Comparison of ENCODE assay signal across 9 cellular contexts in genomic region chr2:62410926-62411456, GRCh38.
DNase-seq lines count a peak whose midpoint lies in the region; ATAC-seq and TF ChIP-seq lines count a peak whose summit lies in the region.
"Had no signal": no experiment of that assay in that cellular context is flagged by ENCODE, and none has a peak within 500 bp of the region (broad histone marks: within the 10 kb centered on the region; RNA-seq: fewer than 3 reads in every experiment).

No MANE protein-coding gene starts in this region.

- H3K4me2 ChIP-seq in Loucy (ENCODE audit: low read depth, low read length, poor library complexity, severe bottlenecking) (no peak overlapping the region), SK-N-SH (no peak overlapping the region)

- CTCF ChIA-PET in SK-N-SH (lab: Yijun Ruan, JAX), result interaction anchor here (0.6 to 9.8 kb wide), 36 partner anchors 9 to 512 kb away, joined by 3 to 143 read pairs (median 4); no protein-coding TSS in a partner anchor

- ATAC-seq in HG03039 (IDR thresholded peaks at IDR 0.05; ENCODE audit: unreplicated experiment), result no peak

- H3F3A ChIP-seq in Loucy (ENCODE audit: low read depth) (no peaks in the 10 kb centered on the region), SK-N-SH (replicated peaks; ENCODE audit: insufficient read depth) (no peaks in the 10 kb centered on the region)

- TF ChIP-seq POLR2A in testis (IDR thresholded peaks at IDR 0.05), result no peak

- peak; percentile 4 for DNase-seq in choroid plexus epithelial cell (ENCODE audit: low read depth)
- no peak for DNase-seq in testis
- DNase-seq in SK-N-SH, result no peak
- DNase-seq in OCI-M1 (lab: John Stamatoyannopoulos, UW), result no peak
- no peak for DNase-seq in activated effector memory CD4-positive, alpha-beta T cell treated with Interleukin-2 at 50 U/mL for 16 hours
- DNase-seq: activated naive CD4-positive, alpha-beta T cell treated with anti-CD3 and anti-CD28 coated beads for 36 hours had no signal

- no peaks in the 10 kb centered on the region for H3K9me2 ChIP-seq in Loucy (replicated peaks; ENCODE audit: low read depth, low read length)
- no peaks in the 10 kb centered on the region for H3K9me2 ChIP-seq in SK-N-SH

- H3K4me1 ChIP-seq in Loucy (ENCODE audit: insufficient read depth, low read length, poor library complexity, severe bottlenecking) (peaks cover 19% of the 10 kb centered on the region), mesodermal cell (ENCODE audit: control insufficient read depth, insufficient read depth, low read length, poor library complexity, severe bottlenecking) (peaks cover 22% of the 10 kb centered on the region), testis (peaks cover 22% of the 10 kb centered on the region), SK-N-SH (ENCODE audit: control insufficient read depth in 1 of 2, insufficient read depth in 2 of 2, low read depth in 1 of 2, low read length in 1 of 2) (peaks cover 0 to 10% of the 10 kb centered on the region in 2 experiments; a peak in 1 of 4 replicates)

- no peak for TF ChIP-seq EP300 in SK-N-SH (IDR thresholded peaks at IDR 0.05; ENCODE audit: borderline replicate concordance in 1 of 2, low read depth in 1 of 2, low read length in 1 of 2)

- intact Hi-C loops in testis (cut with DNase I; ENCODE audit: low total_unique reads), result loop anchor here (5.0 to 10.0 kb wide), 2 partner anchors 416 to 489 kb away; no protein-coding TSS in a partner anchor

- no peak for TF ChIP-seq CTCF in Loucy (conservative IDR thresholded peaks at IDR 0.05; ENCODE audit: low read length)
- TF ChIP-seq CTCF in choroid plexus epithelial cell (conservative IDR thresholded peaks at IDR 0.05; ENCODE audit: low read depth, low read length), result no peak
- no peak for TF ChIP-seq CTCF in testis (IDR thresholded peaks at IDR 0.05)
- no peak for TF ChIP-seq CTCF in SK-N-SH (IDR thresholded peaks at IDR 0.05)

- H3K27ac ChIP-seq in mesodermal cell (ENCODE audit: low read depth, low read length, severe bottlenecking), result peak overlapping the region; percentile 88
- H3K27ac ChIP-seq in testis, result peak overlapping the region; percentile 87 to 91
- no peak overlapping the region for H3K27ac ChIP-seq in SK-N-SH (ENCODE audit: low read depth in 2 of 2, low read length in 1 of 2)

- POLR2A ChIA-PET in SK-N-SH (lab: Yijun Ruan, JAX), result no interaction called here

- H3K79me2 ChIP-seq in Loucy (ENCODE audit: insufficient read depth, low read length) (peaks cover 45% of the 10 kb centered on the region; the same call in 1 of the 2 replicates), SK-N-SH (ENCODE audit: insufficient read depth) (no peaks in the 10 kb centered on the region)

- H3K9ac ChIP-seq in Loucy (ENCODE audit: low read depth, low read length, poor library complexity, severe bottlenecking) (peak overlapping the region; percentile 48), SK-N-SH (no peak overlapping the region)

- H3K27me3 ChIP-seq in Loucy (ENCODE audit: insufficient read depth, low read length, poor library complexity, severe bottlenecking), result no peaks in the 10 kb centered on the region
- H3K27me3 ChIP-seq in testis, result no peaks in the 10 kb centered on the region
- H3K27me3 ChIP-seq in SK-N-SH (ENCODE audit: insufficient read depth), result no peaks in the 10 kb centered on the region

- no peak overlapping the region for H3K4me3 ChIP-seq in Loucy (ENCODE audit: low read length, poor library complexity, severe bottlenecking)
- H3K4me3 ChIP-seq in choroid plexus epithelial cell (ENCODE audit: low read depth, low read length), result no peak overlapping the region
- no peak overlapping the region for H3K4me3 ChIP-seq in mesodermal cell (ENCODE audit: extremely low read depth, insufficient read depth, low read length, poor library complexity, severe bottlenecking)
- H3K4me3 ChIP-seq in testis, result no peak overlapping the region
- H3K4me3 ChIP-seq in SK-N-SH (ENCODE audit: low read depth in 2 of 2, low read length in 1 of 2), result no peak overlapping the region

- no peak overlapping the region for H2AFZ ChIP-seq in Loucy (ENCODE audit: low read length)
- no peak overlapping the region for H2AFZ ChIP-seq in SK-N-SH (ENCODE audit: low read depth)

- H3K36me3 ChIP-seq in Loucy (ENCODE audit: insufficient read depth, low read length), result no peaks in the 10 kb centered on the region
- H3K36me3 ChIP-seq in mesodermal cell (ENCODE audit: control insufficient read depth, insufficient read depth, low read length), result no peaks in the 10 kb centered on the region
- H3K36me3 ChIP-seq in testis (ENCODE audit: low read depth, missing control alignments), result no peaks in the 10 kb centered on the region
- no peaks in the 10 kb centered on the region for H3K36me3 ChIP-seq in SK-N-SH (replicated peaks in 1 of 2; ENCODE audit: control insufficient read depth in 1 of 2, insufficient read depth in 2 of 2, low read length in 1 of 2)

- no peak for TF ChIP-seq RAD21 in SK-N-SH (IDR thresholded peaks at IDR 0.05; ENCODE audit: low read length)

- H4K20me1 ChIP-seq in Loucy (ENCODE audit: insufficient read depth, low read length, poor library complexity, severe bottlenecking) (no peaks in the 10 kb centered on the region), SK-N-SH (ENCODE audit: insufficient read depth) (no peaks in the 10 kb centered on the region)

- H3K9me3 ChIP-seq in Loucy (ENCODE audit: insufficient read depth, low read depth, low read length), result no peaks in the 10 kb centered on the region
- no peaks in the 10 kb centered on the region for H3K9me3 ChIP-seq in mesodermal cell (ENCODE audit: control insufficient read depth, low read length)
- H3K9me3 ChIP-seq in testis, result no peaks in the 10 kb centered on the region
- no peaks in the 10 kb centered on the region for H3K9me3 ChIP-seq in SK-N-SH

- 60 to 63% methylated on average over 1 to 2 of the region's 2 CpGs for WGBS in mesodermal cell (ENCODE audit: insufficient coverage in 2 of 2), 2 experiments
- WGBS in testis, 2 donors, result 0 to 32% methylated on average over 1 to 2 of the region's 2 CpGs
- 85% methylated on average over 2 of the region's 2 CpGs for WGBS in SK-N-SH (ENCODE audit: low lambda C conversion rate)

TF ChIP-seq in SK-N-SH, 30 proteins besides CTCF, POLR2A, EP300 and RAD21:
- no peak for TF ChIP-seq SIN3A (IDR thresholded peaks at IDR 0.05; ENCODE audit: borderline replicate concordance, low read depth, low read length)
- TF ChIP-seq, protein P1, sequence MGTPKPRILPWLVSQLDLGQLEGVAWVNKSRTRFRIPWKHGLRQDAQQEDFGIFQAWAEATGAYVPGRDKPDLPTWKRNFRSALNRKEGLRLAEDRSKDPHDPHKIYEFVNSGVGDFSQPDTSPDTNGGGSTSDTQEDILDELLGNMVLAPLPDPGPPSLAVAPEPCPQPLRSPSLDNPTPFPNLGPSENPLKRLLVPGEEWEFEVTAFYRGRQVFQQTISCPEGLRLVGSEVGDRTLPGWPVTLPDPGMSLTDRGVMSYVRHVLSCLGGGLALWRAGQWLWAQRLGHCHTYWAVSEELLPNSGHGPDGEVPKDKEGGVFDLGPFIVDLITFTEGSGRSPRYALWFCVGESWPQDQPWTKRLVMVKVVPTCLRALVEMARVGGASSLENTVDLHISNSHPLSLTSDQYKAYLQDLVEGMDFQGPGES (IDR thresholded peaks at IDR 0.05; ENCODE audit: low read depth, low read length), result no peak
- no peak for TF ChIP-seq TCF12 (IDR thresholded peaks at IDR 0.05)
- TF ChIP-seq, protein P2, sequence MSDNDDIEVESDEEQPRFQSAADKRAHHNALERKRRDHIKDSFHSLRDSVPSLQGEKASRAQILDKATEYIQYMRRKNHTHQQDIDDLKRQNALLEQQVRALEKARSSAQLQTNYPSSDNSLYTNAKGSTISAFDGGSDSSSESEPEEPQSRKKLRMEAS (IDR thresholded peaks at IDR 0.05; ENCODE audit: low read depth), result no peak
- no peak for TF ChIP-seq RXRA (IDR thresholded peaks at IDR 0.05; ENCODE audit: borderline replicate concordance, low read depth)
- no peak for TF ChIP-seq SMC3 (IDR thresholded peaks at IDR 0.05; ENCODE audit: low read depth, low read length)
- no peak for TF ChIP-seq JUND (IDR thresholded peaks at IDR 0.05)
- no peak for TF ChIP-seq TEAD4 (IDR thresholded peaks at IDR 0.05; ENCODE audit: borderline replicate concordance, insufficient read depth)
- TF ChIP-seq NRF1 (IDR thresholded peaks at IDR 0.05; ENCODE audit: low read depth, low read length), result no peak
- TF ChIP-seq USF2 (IDR thresholded peaks at IDR 0.05; ENCODE audit: borderline replicate concordance, low read depth, low read length), result no peak
- TF ChIP-seq CHD2 (IDR thresholded peaks at IDR 0.05; ENCODE audit: low read length, partially characterized antibody), result no peak
- no peak for TF ChIP-seq FOSL2 (IDR thresholded peaks at IDR 0.05; ENCODE audit: borderline replicate concordance, low read depth)

Comparison
In these comparisons a context has a peak if more than half of its experiments do, and no peak if none do; other contexts are left out.
1. H3K27ac ChIP-seq: peak in mesodermal cell (single experiment) and testis (2 of 2); none in SK-N-SH (0 of 2).